In the genomic region with DNA sequence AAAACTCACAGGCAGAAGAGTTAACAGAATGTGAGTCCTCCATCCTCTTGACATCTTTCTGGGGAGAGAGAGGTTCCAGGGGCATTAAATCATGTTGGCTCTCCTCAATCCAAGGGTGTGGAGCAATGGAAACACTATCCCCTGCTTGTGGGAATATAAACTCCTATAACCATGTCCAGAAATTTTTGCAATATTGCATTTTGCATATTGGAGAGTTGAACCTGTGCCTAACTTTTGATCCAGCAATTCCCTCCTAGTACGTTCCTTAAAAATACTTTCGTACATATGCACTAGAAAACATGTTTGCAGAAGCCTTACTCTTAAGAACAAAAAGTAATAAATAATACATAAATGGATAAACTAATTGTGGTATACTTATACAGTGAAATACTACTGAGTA, we compare ENCODE assay signal across 8 cellular contexts. TPM values are rescaled to one million over a fixed set of nuclear protein-coding genes. Genes with fewer than 3 reads are reported as not detected.
"Had no signal": no experiment of that assay in that cellular context is flagged by ENCODE, and none has a peak within 500 bp of the region (broad histone marks: within the 10 kb centered on the region; RNA-seq: fewer than 3 reads in every experiment).

No MANE protein-coding gene starts in this region.

- H3K9ac ChIP-seq: KMS-11 had no signal

- H3K4me3 Mint-ChIP-seq: IgD-negative memory B cell had no signal

- H3K9me3 Mint-ChIP-seq: IgD-negative memory B cell had no signal

- H3K4me2 ChIP-seq: KMS-11 had no signal

- DNase-seq: IMR-90, KBM-7, KG1 had no signal

- H3K27ac ChIP-seq: HL-60, KMS-11 had no signal

- H3K27me3 Mint-ChIP-seq: IgD-negative memory B cell had no signal

- H3K27ac Mint-ChIP-seq: IgD-negative memory B cell had no signal

- H3K36me3 Mint-ChIP-seq: IgD-negative memory B cell had no signal

- FAIRE-seq: HTR-8/SVneo had no signal

RNA-seq across cellular contexts. Expression of gene FAM184A, which starts 56.3 kb away (rescaled TPM):
- total RNA-seq: HT-29, IMR-90 had no signal
